In genomic region chr11:38332046-38332445, GRCh38 we compare ENCODE assay signal across 21 cellular contexts.
"Had no signal": no experiment of that assay in that cellular context is flagged by ENCODE, and none has a peak within 500 bp of the region (broad histone marks: within the 10 kb centered on the region; RNA-seq: fewer than 3 reads in every experiment).

No MANE protein-coding gene starts in this region.

- H3K4me3 ChIP-seq: MG63 had no signal

- H3K4me2 ChIP-seq: KMS-11, SK-N-SH had no signal

- DNase-seq: IMR-90, Kasumi-1, MG63, NCI-H1092 treated with DMSO at 0.1 percent for 48 hours, NCI-H1436, NCI-H187, NCI-H2029, NCI-H2081 treated with DMSO at 0.1 percent for 48 hours, NCI-H2171, NCI-H226, NCI-H446, NCI-H510A, NCI-H524 treated with DMSO at 0.1 percent for 48 hours, NCI-H69, NCI-H774, Right ventricle myocardium superior, RPMI8226, SK-N-SH had no signal

- H3K36me3 ChIP-seq: MG63 had no signal

- FAIRE-seq: HepG2, RCC 7860 had no signal

- H3K27me3 ChIP-seq: MG63 had no signal

- ATAC-seq: HepG2 had no signal

- H3K9ac ChIP-seq: KMS-11, SK-N-SH had no signal

- H3K9me3 ChIP-seq: MG63, SK-N-SH had no signal

- H3K27ac ChIP-seq: KMS-11 had no signal
